Comparison of ENCODE assay signal across 17 cellular contexts in the genomic region with DNA sequence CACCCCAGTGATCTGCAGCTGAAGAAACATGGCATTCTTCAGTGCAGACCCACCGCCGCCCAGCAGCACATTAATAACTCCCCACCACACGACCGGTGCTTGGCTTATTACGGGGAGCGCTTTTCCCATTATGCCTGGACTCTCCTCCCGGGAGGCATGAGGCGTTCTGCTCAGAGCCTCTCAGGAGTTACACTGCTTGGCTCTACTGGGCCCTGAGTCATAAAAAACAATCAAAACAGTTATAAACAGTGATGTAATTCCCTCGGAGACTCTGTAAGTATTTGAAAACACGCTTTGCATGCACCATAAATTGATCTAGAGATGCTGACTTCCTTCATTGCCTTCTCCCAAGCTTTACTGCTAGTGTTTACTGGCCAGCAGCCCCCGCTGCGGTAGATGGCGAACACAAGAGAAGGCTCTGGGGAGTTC.
A peak's percentile ranks its signal among the peaks of the same experiment; 100 is the strongest.
DNase-seq lines count a peak whose midpoint lies in the region; TF ChIP-seq lines count a peak whose summit lies in the region.
"Had no signal": no experiment of that assay in that cellular context is flagged by ENCODE, and none has a peak within 500 bp of the region (broad histone marks: within the 10 kb centered on the region; RNA-seq: fewer than 3 reads in every experiment).

No MANE protein-coding gene starts in this region.

- H3K4me1 Mint-ChIP-seq in immature natural killer cell = peaks cover 3 to 37% of the 10 kb centered on the region in 2 donors
- H3K4me1 Mint-ChIP-seq: stimulated activated effector memory CD8-positive, alpha-beta T cell treated with anti-CD3 and anti-CD28 coated beads, Interleukin-12 subunit alpha, Interleukin-12 subunit beta, amount 100 ng/mL, for 72 hours had no signal

- no peak overlapping the region for H3K4me3 ChIP-seq in adipocyte (ENCODE audit: low read length)
- H3K4me3 ChIP-seq in foreskin fibroblast (ENCODE audit: low read depth in 1 of 2, low read length in 2 of 2) = no peak overlapping the region
- no peak overlapping the region for H3K4me3 ChIP-seq in sigmoid colon
- H3K4me3 ChIP-seq: BLaER1 treated with 17β-estradiol and CSF1 and Interleukin-3, amounts not matched to agents 10 nM and 100 nM; SK-N-MC had no signal

- peak; percentile 32 for DNase-seq in ELR (ENCODE audit: low read depth)
- DNase-seq in adipocyte (ENCODE audit: low read depth) = peak; percentile 54
- peak; percentile 30 to 54 for DNase-seq in foreskin fibroblast
- peak; percentile 60 for DNase-seq in sigmoid colon
- DNase-seq in OCI-M2 (lab: John Stamatoyannopoulos, UW; ENCODE audit: unreplicated experiment) = no peak
- no peak for DNase-seq in NCI-H2171 (lab: John Stamatoyannopoulos, UW)
- no peak for DNase-seq in immature natural killer cell
- no peak for DNase-seq in SIG-M5 treated with dmso at 0.1 percent for 504 hours (lab: John Stamatoyannopoulos, UW; ENCODE audit: unreplicated experiment)
- DNase-seq: activated CD8-positive, alpha-beta T cell treated with anti-CD3 and anti-CD28 coated beads, Interleukin-2, amount 10 ng/mL, durations not matched to agents 7 days and 5 days; H9; NCI-H345; small intestine; trophoblast cell had no signal

- peaks cover 11% of the 10 kb centered on the region for H3K4me1 ChIP-seq in adipocyte (ENCODE audit: control insufficient read depth, insufficient read depth, low read length)
- H3K4me1 ChIP-seq in sigmoid colon = peaks cover 0 to 14% (median 0%) of the 10 kb centered on the region in 4 donors

- H3K27ac Mint-ChIP-seq in immature natural killer cell = no peak overlapping the region
- H3K27ac Mint-ChIP-seq: activated CD8-positive, alpha-beta T cell treated with anti-CD3 and anti-CD28 coated beads, Interleukin-2, amount 10 ng/mL, durations not matched to agents 7 days and 5 days; H9; stimulated activated effector memory CD8-positive, alpha-beta T cell treated with anti-CD3 and anti-CD28 coated beads, Interleukin-12 subunit alpha, Interleukin-12 subunit beta, amount 100 ng/mL, for 72 hours had no signal

- H3K36me3 Mint-ChIP-seq in immature natural killer cell = no peaks in the 10 kb centered on the region
- H3K36me3 Mint-ChIP-seq: stimulated activated effector memory CD8-positive, alpha-beta T cell treated with anti-CD3 and anti-CD28 coated beads, Interleukin-12 subunit alpha, Interleukin-12 subunit beta, amount 100 ng/mL, for 72 hours had no signal

- intact Hi-C loops in sigmoid colon (cut with DNase I) = no loop called here

- H3K9me3 ChIP-seq in adipocyte (ENCODE audit: control insufficient read depth, low read length) (no peaks in the 10 kb centered on the region), sigmoid colon (no peaks in the 10 kb centered on the region)
- H3K9me3 ChIP-seq: BLaER1 treated with 17β-estradiol and CSF1 and Interleukin-3, amounts not matched to agents 10 nM and 100 nM had no signal

- TF ChIP-seq POLR2A in sigmoid colon (IDR thresholded peaks at IDR 0.05) = no peak

- TF ChIP-seq CTCF in foreskin fibroblast (IDR thresholded peaks at IDR 0.05; ENCODE audit: low read depth, low read length) = no peak
- no peak for TF ChIP-seq CTCF in sigmoid colon (IDR thresholded peaks at IDR 0.05)

- WGBS in sigmoid colon, 2 donors = 11 to 47% methylated on average over 13 of the region's 13 CpGs

- H3K9me3 Mint-ChIP-seq in immature natural killer cell = no peaks in the 10 kb centered on the region
- H3K9me3 Mint-ChIP-seq: H9; stimulated activated effector memory CD8-positive, alpha-beta T cell treated with anti-CD3 and anti-CD28 coated beads, Interleukin-12 subunit alpha, Interleukin-12 subunit beta, amount 100 ng/mL, for 72 hours had no signal

- no peak overlapping the region for H3K4me3 Mint-ChIP-seq in immature natural killer cell
- H3K4me3 Mint-ChIP-seq: activated CD8-positive, alpha-beta T cell treated with anti-CD3 and anti-CD28 coated beads, Interleukin-2, amount 10 ng/mL, durations not matched to agents 7 days and 5 days; stimulated activated effector memory CD8-positive, alpha-beta T cell treated with anti-CD3 and anti-CD28 coated beads, Interleukin-12 subunit alpha, Interleukin-12 subunit beta, amount 100 ng/mL, for 72 hours had no signal

- peaks cover 0 to 6% (median 3%) of the 10 kb centered on the region in 3 donors for H3K27me3 Mint-ChIP-seq in immature natural killer cell (ENCODE audit: low read depth in 3 of 3)

- no peaks in the 10 kb centered on the region for H3K36me3 ChIP-seq in adipocyte (ENCODE audit: control insufficient read depth, insufficient read depth, low read length, severe bottlenecking)
- H3K36me3 ChIP-seq in sigmoid colon = no peaks in the 10 kb centered on the region
- H3K36me3 ChIP-seq: BLaER1 treated with 17β-estradiol and CSF1 and Interleukin-3, amounts not matched to agents 10 nM and 100 nM had no signal

- H3K27me3 ChIP-seq in adipocyte (replicated peaks; ENCODE audit: control insufficient read depth, insufficient read depth, low read length) (peaks cover 28% of the 10 kb centered on the region), sigmoid colon (peaks cover 0 to 12% (median 11%) of the 10 kb centered on the region in 3 donors)
- H3K27me3 ChIP-seq: BLaER1 treated with 17β-estradiol and CSF1 and Interleukin-3, amounts not matched to agents 10 nM and 100 nM had no signal

- no peak overlapping the region for H3K27ac ChIP-seq in sigmoid colon
- H3K27ac ChIP-seq: BLaER1 treated with 17β-estradiol and CSF1 and Interleukin-3, amounts not matched to agents 10 nM and 100 nM; KMS-11; SK-N-MC had no signal

- no peak overlapping the region for H3K9ac ChIP-seq in adipocyte (ENCODE audit: low read length)
- H3K9ac ChIP-seq: BLaER1 treated with 17β-estradiol and CSF1 and Interleukin-3, amounts not matched to agents 10 nM and 100 nM; KMS-11 had no signal

- no peak for TF ChIP-seq EP300 in sigmoid colon (IDR thresholded peaks at IDR 0.05)

Comparison
In these comparisons a context has a peak if more than half of its experiments do, and no peak if none do; other contexts are left out.
1. DNase-seq: peak in ELR (single experiment), adipocyte (single experiment), foreskin fibroblast (2 of 2) and sigmoid colon (single experiment); none in OCI-M2 (single experiment), NCI-H2171 (single experiment), immature natural killer cell (0 of 3) and SIG-M5 treated with dmso at 0.1 percent for 504 hours (single experiment).